Comparison of ENCODE assay signal across 24 cellular contexts in the genomic region with DNA sequence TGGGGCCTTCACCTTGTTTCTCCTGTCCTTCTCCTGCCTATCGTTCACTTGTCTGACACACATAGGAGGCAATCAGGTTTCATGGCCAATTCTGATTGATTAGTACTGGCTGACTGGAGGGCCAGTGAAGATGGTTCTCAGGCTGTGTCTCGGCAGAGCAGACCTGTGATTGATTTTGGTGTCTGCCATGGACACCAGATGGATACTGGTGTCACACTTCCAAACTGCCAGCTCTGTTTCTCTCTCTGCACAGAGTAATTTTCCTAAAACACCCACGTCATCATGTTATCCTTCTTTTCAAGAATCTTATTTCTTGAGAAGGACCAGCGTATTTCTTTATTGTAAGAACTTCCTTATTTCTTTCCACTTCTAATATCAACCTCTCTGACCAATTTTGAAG.
DNase-seq lines count a peak whose midpoint lies in the region; ATAC-seq and TF ChIP-seq lines count a peak whose summit lies in the region.
"Had no signal": no experiment of that assay in that cellular context is flagged by ENCODE, and none has a peak within 500 bp of the region (broad histone marks: within the 10 kb centered on the region; RNA-seq: fewer than 3 reads in every experiment).

No MANE protein-coding gene starts in this region.

- peak overlapping the region; percentile 48; the same call in 1 of the 2 replicates for H2AFZ ChIP-seq in Loucy (ENCODE audit: low read length)

- H3K4me2 ChIP-seq in Loucy (ENCODE audit: low read depth, low read length, poor library complexity, severe bottlenecking) = no peak overlapping the region

- H3F3A ChIP-seq in Loucy (ENCODE audit: low read depth) = peaks cover 8% of the 10 kb centered on the region; the same call in 1 of the 2 replicates

- H3K27ac Mint-ChIP-seq in activated CD4-positive, alpha-beta memory T cell treated with anti-CD3 and anti-CD28 coated beads for 36 hours = peak overlapping the region; percentile 30
- no peak overlapping the region for H3K27ac Mint-ChIP-seq in activated CD4-positive, alpha-beta memory T cell treated with anti-CD3 and anti-CD28 coated beads, Interleukin-2, amount 10 ng/mL, durations not matched to agents 7 days and 5 days
- H3K27ac Mint-ChIP-seq in nephron progenitor cell = peak overlapping the region; percentile 47
- H3K27ac Mint-ChIP-seq: CD14-positive monocyte had no signal

- H3K4me3 ChIP-seq in Loucy (ENCODE audit: low read length, poor library complexity, severe bottlenecking) (no peak overlapping the region), mucosa of descending colon (no peak overlapping the region)
- H3K4me3 ChIP-seq: GM12878, MG63 had no signal

- H3K9me3 ChIP-seq in Loucy (ENCODE audit: insufficient read depth, low read depth, low read length) (no peaks in the 10 kb centered on the region), mucosa of descending colon (no peaks in the 10 kb centered on the region)
- H3K9me3 ChIP-seq: Caco-2, MG63 had no signal

- no peak for ATAC-seq in mucosa of descending colon
- ATAC-seq: GM12878 had no signal

- TF ChIP-seq POLR2A in erythroblast (IDR thresholded peaks at IDR 0.05; ENCODE audit: low read length) = no peak

- POLR2A ChIA-PET in activated CD4-positive, alpha-beta memory T cell treated with anti-CD3 and anti-CD28 coated beads for 36 hours (lab: Charles Lee) = no interaction called here
- POLR2A ChIA-PET in activated CD4-positive, alpha-beta memory T cell treated with anti-CD3 and anti-CD28 coated beads, Interleukin-2, amount 10 ng/mL, durations not matched to agents 7 days and 5 days (lab: Charles Lee) = no interaction called here

- CTCF ChIA-PET in activated CD4-positive, alpha-beta memory T cell treated with anti-CD3 and anti-CD28 coated beads for 36 hours (lab: Charles Lee) = no interaction called here
- CTCF ChIA-PET in activated CD4-positive, alpha-beta memory T cell treated with anti-CD3 and anti-CD28 coated beads, Interleukin-2, amount 10 ng/mL, durations not matched to agents 7 days and 5 days (lab: Charles Lee) = no interaction called here

- H3K36me3 Mint-ChIP-seq in activated CD4-positive, alpha-beta memory T cell treated with anti-CD3 and anti-CD28 coated beads for 36 hours = no peaks in the 10 kb centered on the region
- H3K36me3 Mint-ChIP-seq in activated CD4-positive, alpha-beta memory T cell treated with anti-CD3 and anti-CD28 coated beads, Interleukin-2, amount 10 ng/mL, durations not matched to agents 7 days and 5 days (ENCODE audit: low read depth) = no peaks in the 10 kb centered on the region
- no peaks in the 10 kb centered on the region for H3K36me3 Mint-ChIP-seq in nephron progenitor cell (ENCODE audit: low read depth)

- peaks cover 71% of the 10 kb centered on the region for H3K4me1 ChIP-seq in Loucy (ENCODE audit: insufficient read depth, low read length, poor library complexity, severe bottlenecking)
- H3K4me1 ChIP-seq in mucosa of descending colon (ENCODE audit: low read depth) = no peaks in the 10 kb centered on the region

- H3K79me2 ChIP-seq in Loucy (ENCODE audit: insufficient read depth, low read length) = no peaks in the 10 kb centered on the region

- H3K27me3 Mint-ChIP-seq in activated CD4-positive, alpha-beta memory T cell treated with anti-CD3 and anti-CD28 coated beads for 36 hours = no peaks in the 10 kb centered on the region
- peaks cover 4% of the 10 kb centered on the region for H3K27me3 Mint-ChIP-seq in activated CD4-positive, alpha-beta memory T cell treated with anti-CD3 and anti-CD28 coated beads, Interleukin-2, amount 10 ng/mL, durations not matched to agents 7 days and 5 days
- peaks cover 7% of the 10 kb centered on the region for H3K27me3 Mint-ChIP-seq in nephron progenitor cell (ENCODE audit: low read depth, poor library complexity)

- no peak overlapping the region for H3K4me3 Mint-ChIP-seq in activated CD4-positive, alpha-beta memory T cell treated with anti-CD3 and anti-CD28 coated beads for 36 hours
- no peak overlapping the region for H3K4me3 Mint-ChIP-seq in activated CD4-positive, alpha-beta memory T cell treated with anti-CD3 and anti-CD28 coated beads, Interleukin-2, amount 10 ng/mL, durations not matched to agents 7 days and 5 days
- no peak overlapping the region for H3K4me3 Mint-ChIP-seq in nephron progenitor cell
- H3K4me3 Mint-ChIP-seq: CD14-positive monocyte had no signal

- no peaks in the 10 kb centered on the region for H3K27me3 ChIP-seq in Loucy (ENCODE audit: insufficient read depth, low read length, poor library complexity, severe bottlenecking)
- H3K27me3 ChIP-seq: MG63 had no signal

- no peaks in the 10 kb centered on the region for H4K20me1 ChIP-seq in Loucy (ENCODE audit: insufficient read depth, low read length, poor library complexity, severe bottlenecking)

- H3K36me3 ChIP-seq in Loucy (ENCODE audit: insufficient read depth, low read length) = no peaks in the 10 kb centered on the region
- no peaks in the 10 kb centered on the region for H3K36me3 ChIP-seq in mucosa of descending colon (ENCODE audit: low read depth)
- H3K36me3 ChIP-seq: MG63 had no signal

- no peaks in the 10 kb centered on the region for H3K9me3 Mint-ChIP-seq in activated CD4-positive, alpha-beta memory T cell treated with anti-CD3 and anti-CD28 coated beads for 36 hours
- H3K9me3 Mint-ChIP-seq in activated CD4-positive, alpha-beta memory T cell treated with anti-CD3 and anti-CD28 coated beads, Interleukin-2, amount 10 ng/mL, durations not matched to agents 7 days and 5 days = no peaks in the 10 kb centered on the region
- no peaks in the 10 kb centered on the region for H3K9me3 Mint-ChIP-seq in nephron progenitor cell

- intact Hi-C loops in activated CD4-positive, alpha-beta memory T cell treated with anti-CD3 and anti-CD28 coated beads for 36 hours (cut with micrococcal nuclease) = no loop called here
- intact Hi-C loops in mucosa of descending colon (cut with DNase I, micrococcal nuclease) = no loop called here

- DNase-seq in activated CD4-positive, alpha-beta memory T cell treated with anti-CD3 and anti-CD28 coated beads for 36 hours = no peak
- DNase-seq in activated CD4-positive, alpha-beta memory T cell treated with anti-CD3 and anti-CD28 coated beads, Interleukin-2, amount 10 ng/mL, durations not matched to agents 7 days and 5 days = no peak
- peak; percentile 64 for DNase-seq in cerebellum (ENCODE audit: low spot score)
- no peak for DNase-seq in nephron progenitor cell
- DNase-seq in mucosa of descending colon = no peak
- no peak for DNase-seq in erythroblast (lab: John Stamatoyannopoulos, UW)
- no peak for DNase-seq in globus pallidus (ENCODE audit: low spot score)
- DNase-seq: 8988T, Caco-2, DMS153, H7, IMR-90, MG63, NCI-H1048, NCI-H1436, NCI-H1930, NCI-H226, NCI-H524, NCI-H82, RPMI8226, SHP77 treated with DMSO at 0.1 percent for 48 hours had no signal

- no peaks in the 10 kb centered on the region for H3K9me2 ChIP-seq in Loucy (replicated peaks; ENCODE audit: low read depth, low read length)

- TF ChIP-seq CTCF in Loucy (conservative IDR thresholded peaks at IDR 0.05; ENCODE audit: low read length) (no peak), nephron progenitor cell (IDR thresholded peaks at IDR 0.05) (no peak), mucosa of descending colon (IDR thresholded peaks at IDR 0.05) (no peak)

- no peak overlapping the region for H3K9ac ChIP-seq in Loucy (ENCODE audit: low read depth, low read length, poor library complexity, severe bottlenecking)

- H3K4me1 Mint-ChIP-seq in activated CD4-positive, alpha-beta memory T cell treated with anti-CD3 and anti-CD28 coated beads for 36 hours (ENCODE audit: low read depth) = peaks cover 42% of the 10 kb centered on the region
- peaks cover 22% of the 10 kb centered on the region for H3K4me1 Mint-ChIP-seq in activated CD4-positive, alpha-beta memory T cell treated with anti-CD3 and anti-CD28 coated beads, Interleukin-2, amount 10 ng/mL, durations not matched to agents 7 days and 5 days
- peaks cover 44% of the 10 kb centered on the region for H3K4me1 Mint-ChIP-seq in nephron progenitor cell
